19 cellular contexts compared by ENCODE assay signal in the genomic region with DNA sequence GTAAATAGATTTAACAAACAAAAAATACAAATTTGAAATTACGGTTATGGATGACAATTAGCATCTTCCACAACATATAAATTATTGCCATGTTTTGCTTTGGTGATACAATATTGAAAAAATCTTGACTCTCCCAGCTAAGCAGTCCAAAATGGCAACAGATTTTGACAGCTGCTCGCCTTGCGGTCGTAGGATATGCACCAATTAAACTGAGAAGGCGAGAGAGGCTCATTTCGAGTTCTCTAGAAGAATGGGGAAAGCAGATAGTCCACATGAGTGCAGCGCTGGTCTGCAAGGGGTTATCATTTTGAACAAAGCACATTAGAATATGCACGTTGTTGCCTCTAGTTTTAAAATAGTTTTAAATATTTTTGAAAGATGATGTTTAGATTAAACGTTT.
"Had no signal": no experiment of that assay in that cellular context is flagged by ENCODE, and none has a peak within 500 bp of the region (broad histone marks: within the 10 kb centered on the region; RNA-seq: fewer than 3 reads in every experiment).

No MANE protein-coding gene starts in this region.

- ATAC-seq: HepG2, Panc1, PC-3, SK-N-SH treated with all-trans-retinoic acid at 6 μM for 48 hours had no signal

- DNase-seq: IMR-90, Karpas-422, KG1, MM.1S, NCI-H1092 treated with DMSO at 0.1 percent for 48 hours, NCI-H1436, NCI-H2029 treated with DMSO at 0.1 percent for 48 hours, NCI-H2171 treated with DMSO at 0.1 percent for 48 hours, NCI-H345, NCI-H446 treated with DMSO at 0.1 percent for 48 hours, NCI-H510A treated with DMSO at 0.1 percent for 48 hours, NCI-H526, NCI-H82, PC-3, SHP77 had no signal

- H3K27ac ChIP-seq: RWPE1 had no signal
